Comparison of ENCODE assay signal across 19 cellular contexts in the genomic region with DNA sequence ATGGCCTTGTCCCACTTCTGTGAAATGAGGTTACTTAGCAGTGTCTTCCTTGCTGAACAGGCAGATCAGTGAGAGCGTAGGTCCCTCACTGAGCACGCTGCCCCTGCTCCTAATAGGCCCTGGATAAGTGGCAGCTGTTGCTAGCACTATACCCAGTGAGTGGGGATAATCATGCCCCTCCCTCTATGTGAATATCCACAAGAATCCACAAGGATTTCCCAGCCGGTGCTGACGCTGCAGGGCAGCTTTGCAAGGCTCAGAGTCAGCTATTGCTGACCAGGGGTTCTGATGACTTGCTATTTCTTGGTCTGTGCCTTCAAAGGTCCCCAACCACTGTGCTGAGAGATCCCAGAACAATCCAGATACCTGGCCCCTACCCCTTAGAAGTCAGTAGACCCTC.
DNase-seq lines count a peak whose midpoint lies in the region; ATAC-seq and TF ChIP-seq lines count a peak whose summit lies in the region.
"Had no signal": no experiment of that assay in that cellular context is flagged by ENCODE, and none has a peak within 500 bp of the region (broad histone marks: within the 10 kb centered on the region; RNA-seq: fewer than 3 reads in every experiment).

No MANE protein-coding gene starts in this region.

- DNase-seq in HFFc6 = no peak
- DNase-seq in Panc1 (ENCODE audit: low read depth, low spot score) = no peak
- DNase-seq in glutamatergic neuron = no peak
- peak; percentile 25 for DNase-seq in retinal pigment epithelial cell (ENCODE audit: low read depth)
- DNase-seq in activated CD4-positive, alpha-beta T cell treated with anti-CD3 and anti-CD28 coated beads for 36 hours = no peak
- no peak for DNase-seq in trophoblast cell
- DNase-seq in GF-D8 (lab: John Stamatoyannopoulos, UW) = no peak
- DNase-seq: activated CD4-positive, alpha-beta memory T cell treated with anti-CD3 and anti-CD28 coated beads for 36 hours; activated T-cell treated with anti-CD3 and anti-CD28 coated beads, Interleukin-2, amount 50 U/mL, for 24 hours; brain microvascular endothelial cell; Caco-2; cortex of kidney; foreskin melanocyte; left cardiac atrium; NCI-H1436; SHP77 treated with DMSO at 0.1 percent for 48 hours; stimulated activated CD4-positive, alpha-beta T cell treated with anti-CD3 and anti-CD28 coated beads, Interleukin-4, amount 100 ng/mL, for 1 hour had no signal

- no TSS peak for BruUV-seq in Panc1 (replicated peaks; lab: Mats Ljungman, UMichigan)

- H3K4me3 ChIP-seq in Panc1 (ENCODE audit: low read depth in 2 of 2, low read length in 2 of 2) (no peak overlapping the region), retinal pigment epithelial cell (ENCODE audit: low read length) (no peak overlapping the region), trophoblast cell (ENCODE audit: low read depth, low read length) (no peak overlapping the region)

- H3K9ac ChIP-seq in trophoblast cell (ENCODE audit: low read length) = no peak overlapping the region

- H2BK120ac ChIP-seq in trophoblast cell (ENCODE audit: insufficient read depth, low read length, poor library complexity) = no peak overlapping the region

- H3K9me3 Mint-ChIP-seq in HFFc6 (no peaks in the 10 kb centered on the region), glutamatergic neuron (ENCODE audit: unreplicated experiment) (peaks cover 3% of the 10 kb centered on the region)
- H3K9me3 Mint-ChIP-seq in activated CD4-positive, alpha-beta T cell treated with anti-CD3 and anti-CD28 coated beads for 36 hours (ENCODE audit: low read depth) = no peaks in the 10 kb centered on the region
- H3K9me3 Mint-ChIP-seq: activated CD4-positive, alpha-beta memory T cell treated with anti-CD3 and anti-CD28 coated beads for 36 hours; activated T-cell treated with anti-CD3 and anti-CD28 coated beads, Interleukin-2, amount 50 U/mL, for 24 hours had no signal

- H3K27me3 Mint-ChIP-seq in HFFc6 (ENCODE audit: insufficient read depth) (no peaks in the 10 kb centered on the region; the same call in none of the 2 replicates), glutamatergic neuron (ENCODE audit: unreplicated experiment) (peaks cover 4% of the 10 kb centered on the region)
- no peaks in the 10 kb centered on the region for H3K27me3 Mint-ChIP-seq in activated CD4-positive, alpha-beta T cell treated with anti-CD3 and anti-CD28 coated beads for 36 hours
- H3K27me3 Mint-ChIP-seq: activated CD4-positive, alpha-beta memory T cell treated with anti-CD3 and anti-CD28 coated beads for 36 hours; activated naive CD8-positive, alpha-beta T cell; activated T-cell treated with anti-CD3 and anti-CD28 coated beads, Interleukin-2, amount 50 U/mL, for 24 hours had no signal

- no peak overlapping the region for H3K18ac ChIP-seq in trophoblast cell (ENCODE audit: low read length)

- peak; percentile 24; the same call in 1 of the 2 replicates for ATAC-seq in Panc1
- no peak for ATAC-seq in activated CD4-positive, alpha-beta T cell treated with anti-CD3 and anti-CD28 coated beads for 36 hours
- ATAC-seq in HG03520 (IDR thresholded peaks at IDR 0.05; ENCODE audit: unreplicated experiment) = no peak

- in situ Hi-C loops in Panc1 (cut with HindIII; ENCODE audit: low pct_unique_long_range_greater_than_20kb, low sequenced_read_pairs) = no loop called here

- TF ChIP-seq CTCF in HFFc6 (IDR thresholded peaks at IDR 0.05) = no peak
- no peak for TF ChIP-seq CTCF in Panc1 (IDR thresholded peaks at IDR 0.05)
- TF ChIP-seq CTCF in glutamatergic neuron (IDR thresholded peaks at IDR 0.05; ENCODE audit: partially characterized antibody, unreplicated experiment) = no peak
- TF ChIP-seq CTCF in retinal pigment epithelial cell (conservative IDR thresholded peaks at IDR 0.05; ENCODE audit: low read depth, low read length) = no peak

- POLR2A ChIA-PET in Panc1 (lab: Charles Lee) = no interaction called here
- POLR2A ChIA-PET in activated CD4-positive, alpha-beta T cell treated with anti-CD3 and anti-CD28 coated beads for 36 hours (lab: Charles Lee) = no interaction called here

- no peak overlapping the region for H2AK5ac ChIP-seq in trophoblast cell (ENCODE audit: low read length)

- H4K8ac ChIP-seq in trophoblast cell (ENCODE audit: low read depth, low read length) = no peak overlapping the region

- WGBS in trophoblast cell (ENCODE audit: extremely low coverage, insufficient coverage, insufficient read length) = no CpG with 5 or more reads among the region's 4 CpGs

- no peak overlapping the region for H3K4me2 ChIP-seq in trophoblast cell (ENCODE audit: low read length)

- no peak overlapping the region for H3K23ac ChIP-seq in trophoblast cell (ENCODE audit: low read length)

- H2BK12ac ChIP-seq in trophoblast cell (ENCODE audit: low read length) = no peak overlapping the region

- H3K4ac ChIP-seq in trophoblast cell (ENCODE audit: low read depth, low read length) = no peak overlapping the region

- H4K91ac ChIP-seq in trophoblast cell (ENCODE audit: low read depth, low read length) = no peak overlapping the region

- H3K9me3 ChIP-seq in Panc1 (ENCODE audit: control insufficient read depth, insufficient read depth, low read depth, low read length) (no peaks in the 10 kb centered on the region), trophoblast cell (ENCODE audit: insufficient read depth, low read depth, low read length) (peaks cover 3% of the 10 kb centered on the region)
- H3K9me3 ChIP-seq: Caco-2 had no signal

- CTCF ChIA-PET in Panc1 (lab: Charles Lee) = no interaction called here
- CTCF ChIA-PET in activated CD4-positive, alpha-beta T cell treated with anti-CD3 and anti-CD28 coated beads for 36 hours (lab: Charles Lee) = interaction anchor here (1.3 kb wide), 1 partner anchor 23 kb away, joined by 5 read pairs; no protein-coding TSS in a partner anchor

- H3K27ac ChIP-seq in Panc1 (ENCODE audit: low read length) = no peak overlapping the region; the same call in 1 of the 2 replicates
- H3K27ac ChIP-seq in trophoblast cell (ENCODE audit: low read depth, low read length) = no peak overlapping the region
- H3K27ac ChIP-seq: brain microvascular endothelial cell had no signal

- peaks cover 45% of the 10 kb centered on the region for H3K4me1 ChIP-seq in Panc1 (ENCODE audit: control insufficient read depth, insufficient read depth, low read length)
- peaks cover 0 to 2% of the 10 kb centered on the region in 2 experiments for H3K4me1 ChIP-seq in trophoblast cell (ENCODE audit: control insufficient read depth in 1 of 2, insufficient read depth in 2 of 2, low read length in 2 of 2)
- H3K4me1 ChIP-seq: Caco-2 had no signal

- intact Hi-C loops in Panc1 (cut with micrococcal nuclease; ENCODE audit: unreplicated experiment) = no loop called here
- intact Hi-C loops in activated CD4-positive, alpha-beta T cell treated with anti-CD3 and anti-CD28 coated beads for 36 hours (cut with DNase I, micrococcal nuclease) = no loop called here

- H3K36me3 ChIP-seq in Panc1 (ENCODE audit: control insufficient read depth, insufficient read depth, low read length) (no peaks in the 10 kb centered on the region), trophoblast cell (ENCODE audit: control insufficient read depth in 1 of 2, insufficient read depth in 2 of 2, low read length in 2 of 2) (no peaks in the 10 kb centered on the region)

- peak overlapping the region; percentile 60; the same call in 1 of the 2 replicates for H3K27ac Mint-ChIP-seq in HFFc6
- H3K27ac Mint-ChIP-seq in glutamatergic neuron (ENCODE audit: unreplicated experiment) = peak overlapping the region; percentile 49
- no peak overlapping the region for H3K27ac Mint-ChIP-seq in activated CD4-positive, alpha-beta T cell treated with anti-CD3 and anti-CD28 coated beads for 36 hours
- H3K27ac Mint-ChIP-seq: activated CD4-positive, alpha-beta memory T cell treated with anti-CD3 and anti-CD28 coated beads for 36 hours; activated T-cell treated with anti-CD3 and anti-CD28 coated beads, Interleukin-2, amount 50 U/mL, for 24 hours had no signal

- H3K4me1 Mint-ChIP-seq in HFFc6 (ENCODE audit: low read depth) = peaks cover 29% of the 10 kb centered on the region
- H3K4me1 Mint-ChIP-seq in glutamatergic neuron (ENCODE audit: low read depth, unreplicated experiment) = peaks cover 11% of the 10 kb centered on the region
- peaks cover 2% of the 10 kb centered on the region for H3K4me1 Mint-ChIP-seq in activated CD4-positive, alpha-beta T cell treated with anti-CD3 and anti-CD28 coated beads for 36 hours

- H2AFZ ChIP-seq in trophoblast cell (ENCODE audit: insufficient read depth, low read length, poor library complexity) = no peak overlapping the region

- H3K14ac ChIP-seq in trophoblast cell (ENCODE audit: low read length) = no peak overlapping the region

- no peak overlapping the region for H4K12ac ChIP-seq in trophoblast cell (ENCODE audit: low read depth, low read length)

- H2BK5ac ChIP-seq in trophoblast cell (ENCODE audit: low read depth, low read length, poor library complexity) = no peak overlapping the region

- no peak overlapping the region for H3K4me3 Mint-ChIP-seq in HFFc6
- H3K4me3 Mint-ChIP-seq in glutamatergic neuron (ENCODE audit: unreplicated experiment) = no peak overlapping the region
- H3K4me3 Mint-ChIP-seq in activated CD4-positive, alpha-beta T cell treated with anti-CD3 and anti-CD28 coated beads for 36 hours = no peak overlapping the region
- H3K4me3 Mint-ChIP-seq: activated CD4-positive, alpha-beta memory T cell treated with anti-CD3 and anti-CD28 coated beads for 36 hours; activated naive CD8-positive, alpha-beta T cell; activated T-cell treated with anti-CD3 and anti-CD28 coated beads, Interleukin-2, amount 50 U/mL, for 24 hours had no signal

- H3K79me1 ChIP-seq in trophoblast cell (ENCODE audit: low read length) = no peaks in the 10 kb centered on the region

- H3K27me3 ChIP-seq in Panc1 (ENCODE audit: control insufficient read depth, insufficient read depth, low read length) (no peaks in the 10 kb centered on the region), trophoblast cell (ENCODE audit: insufficient read depth, low read length) (no peaks in the 10 kb centered on the region)
- H3K27me3 ChIP-seq: brain microvascular endothelial cell had no signal

- H3K36me3 Mint-ChIP-seq in HFFc6 (ENCODE audit: low read depth) (peaks cover 8% of the 10 kb centered on the region), glutamatergic neuron (ENCODE audit: unreplicated experiment) (no peaks in the 10 kb centered on the region)
- no peaks in the 10 kb centered on the region for H3K36me3 Mint-ChIP-seq in activated CD4-positive, alpha-beta T cell treated with anti-CD3 and anti-CD28 coated beads for 36 hours (ENCODE audit: low read depth)

- no peaks in the 10 kb centered on the region for H3K79me2 ChIP-seq in trophoblast cell (ENCODE audit: control insufficient read depth, insufficient read depth, low read length, poor library complexity)
